1 cellular context compared by ENCODE assay signal in the genomic region with DNA sequence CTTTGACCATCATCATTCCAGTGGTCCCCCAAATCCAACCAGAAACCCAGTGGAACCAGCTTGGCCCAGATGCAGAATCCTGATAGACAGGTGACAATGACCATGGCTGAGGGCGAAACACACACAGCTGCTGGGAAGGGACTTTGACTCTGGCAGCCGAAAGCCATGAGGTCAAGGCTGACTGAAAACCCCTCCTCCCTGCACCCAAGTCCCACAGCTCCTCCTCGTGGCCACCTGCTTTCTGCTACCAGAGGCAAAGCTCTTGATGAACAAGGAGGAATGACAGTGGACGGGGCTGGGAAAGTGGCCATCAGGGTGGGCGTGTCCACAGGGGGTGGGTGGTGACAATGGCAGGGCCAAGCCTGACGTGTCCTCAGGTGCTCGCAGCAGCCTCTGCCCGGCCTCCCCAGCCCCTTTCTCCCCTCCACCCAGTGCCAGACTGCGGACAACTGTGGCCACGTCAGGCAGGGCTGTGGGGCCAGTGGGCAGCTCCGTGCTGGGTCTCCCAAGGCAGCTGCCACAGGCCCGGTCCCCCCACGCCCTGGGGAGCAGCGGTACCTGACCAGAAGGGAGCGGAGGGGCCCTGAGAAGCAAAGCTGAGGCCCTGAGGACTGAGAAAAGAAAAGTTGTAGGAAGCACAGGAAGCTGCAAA.
TF ChIP-seq lines count a peak whose summit lies in the region.

No MANE protein-coding gene starts in this region.

TF ChIP-seq in HepG2, 621 proteins besides CTCF, POLR2A, EP300 and RAD21 (continued from another document and continues in another):
- no peak for TF ChIP-seq ZBTB42 (CRISPR knock-in tag; IDR thresholded peaks at IDR 0.05)
- TF ChIP-seq ESRRA (CRISPR knock-in tag; IDR thresholded peaks at IDR 0.05; ENCODE audit: low read depth): peak; percentile 95
- peak; percentile 66; the same call in 1 of the 2 replicates for TF ChIP-seq ZBTB7B (CRISPR knock-in tag; IDR thresholded peaks at IDR 0.05)
- peak; percentile 67 for TF ChIP-seq ZNF883 (CRISPR knock-in tag; IDR thresholded peaks at IDR 0.05; ENCODE audit: not compliant biosample characterization)
- no peak for TF ChIP-seq RFX5 (IDR thresholded peaks at IDR 0.05; ENCODE audit: low read depth, low read length)
- no peak for TF ChIP-seq NFIB (CRISPR knock-in tag; IDR thresholded peaks at IDR 0.05; ENCODE audit: borderline replicate concordance)
- no peak for TF ChIP-seq NKX3-1 (CRISPR knock-in tag; IDR thresholded peaks at IDR 0.05)
- peak; percentile 91 for TF ChIP-seq IRF2 (CRISPR knock-in tag; IDR thresholded peaks at IDR 0.05)
- no peak for TF ChIP-seq ZNF850 (CRISPR knock-in tag; conservative IDR thresholded peaks at IDR 0.05)
- TF ChIP-seq SYNCRIP (IDR thresholded peaks at IDR 0.05; ENCODE audit: insufficient read depth, low read depth, low read length): no peak
- TF ChIP-seq SMARCE1 (IDR thresholded peaks at IDR 0.05; ENCODE audit: borderline replicate concordance): no peak
- no peak for TF ChIP-seq PRPF4 (IDR thresholded peaks at IDR 0.05; ENCODE audit: low read depth, low read length, poor library complexity, severe bottlenecking)
- TF ChIP-seq ELF4 (CRISPR knock-in tag; IDR thresholded peaks at IDR 0.05; ENCODE audit: borderline replicate concordance): no peak
- TF ChIP-seq KDM2A (CRISPR knock-in tag; IDR thresholded peaks at IDR 0.05; ENCODE audit: borderline replicate concordance, low read depth): peak; percentile 70; the same call in 1 of the 2 replicates
- TF ChIP-seq, protein P1, sequence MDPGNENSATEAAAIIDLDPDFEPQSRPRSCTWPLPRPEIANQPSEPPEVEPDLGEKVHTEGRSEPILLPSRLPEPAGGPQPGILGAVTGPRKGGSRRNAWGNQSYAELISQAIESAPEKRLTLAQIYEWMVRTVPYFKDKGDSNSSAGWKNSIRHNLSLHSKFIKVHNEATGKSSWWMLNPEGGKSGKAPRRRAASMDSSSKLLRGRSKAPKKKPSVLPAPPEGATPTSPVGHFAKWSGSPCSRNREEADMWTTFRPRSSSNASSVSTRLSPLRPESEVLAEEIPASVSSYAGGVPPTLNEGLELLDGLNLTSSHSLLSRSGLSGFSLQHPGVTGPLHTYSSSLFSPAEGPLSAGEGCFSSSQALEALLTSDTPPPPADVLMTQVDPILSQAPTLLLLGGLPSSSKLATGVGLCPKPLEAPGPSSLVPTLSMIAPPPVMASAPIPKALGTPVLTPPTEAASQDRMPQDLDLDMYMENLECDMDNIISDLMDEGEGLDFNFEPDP (CRISPR knock-in tag; conservative IDR thresholded peaks at IDR 0.05): no peak
- TF ChIP-seq ZNF564 (CRISPR knock-in tag; IDR thresholded peaks at IDR 0.05): no peak
- no peak for TF ChIP-seq NFYC (CRISPR knock-in tag; IDR thresholded peaks at IDR 0.05)
- TF ChIP-seq SMYD3 (CRISPR knock-in tag; IDR thresholded peaks at IDR 0.05): no peak
- TF ChIP-seq ZNF773 (CRISPR knock-in tag; IDR thresholded peaks at IDR 0.05; ENCODE audit: borderline replicate concordance): no peak
- no peak for TF ChIP-seq TCF12 (IDR thresholded peaks at IDR 0.05)
- TF ChIP-seq TCF12 (CRISPR knock-in tag; IDR thresholded peaks at IDR 0.05): peak; percentile 45; the same call in 1 of the 2 replicates
- no peak for TF ChIP-seq CC2D1A (CRISPR knock-in tag; IDR thresholded peaks at IDR 0.05)
- no peak for TF ChIP-seq IRX3 (CRISPR knock-in tag; IDR thresholded peaks at IDR 0.05; ENCODE audit: borderline replicate concordance, low read depth)
- TF ChIP-seq SMC3 (IDR thresholded peaks at IDR 0.05; ENCODE audit: low read length): peak; percentile 83
- peak; percentile 76; the same call in 1 of the 2 replicates for TF ChIP-seq FOXO1 (CRISPR knock-in tag; IDR thresholded peaks at IDR 0.05)
- no peak for TF ChIP-seq ADNP (CRISPR knock-in tag; IDR thresholded peaks at IDR 0.05)
- TF ChIP-seq HDAC6 (IDR thresholded peaks at IDR 0.05; ENCODE audit: low read depth, low read length): no peak
- TF ChIP-seq EHMT2 (IDR thresholded peaks at IDR 0.05; ENCODE audit: borderline replicate concordance, low read depth, low read length): no peak
- TF ChIP-seq, protein P2, sequence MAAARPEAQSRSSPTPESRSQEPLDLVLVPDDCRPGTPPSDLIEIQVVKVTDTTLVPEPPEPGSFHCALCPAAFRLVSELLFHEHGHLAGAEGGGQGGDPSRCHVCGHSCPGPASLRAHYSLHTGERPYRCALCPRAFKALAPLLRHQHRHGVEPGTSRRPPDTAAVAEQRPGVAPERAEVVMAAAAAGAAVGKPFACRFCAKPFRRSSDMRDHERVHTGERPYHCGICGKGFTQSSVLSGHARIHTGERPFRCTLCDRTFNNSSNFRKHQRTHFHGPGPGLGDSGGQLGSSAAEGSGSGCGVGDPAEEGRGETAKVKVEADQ (CRISPR knock-in tag; IDR thresholded peaks at IDR 0.05; ENCODE audit: borderline replicate concordance): peak; percentile 86; the same call in 1 of the 2 replicates
- TF ChIP-seq, protein P3, sequence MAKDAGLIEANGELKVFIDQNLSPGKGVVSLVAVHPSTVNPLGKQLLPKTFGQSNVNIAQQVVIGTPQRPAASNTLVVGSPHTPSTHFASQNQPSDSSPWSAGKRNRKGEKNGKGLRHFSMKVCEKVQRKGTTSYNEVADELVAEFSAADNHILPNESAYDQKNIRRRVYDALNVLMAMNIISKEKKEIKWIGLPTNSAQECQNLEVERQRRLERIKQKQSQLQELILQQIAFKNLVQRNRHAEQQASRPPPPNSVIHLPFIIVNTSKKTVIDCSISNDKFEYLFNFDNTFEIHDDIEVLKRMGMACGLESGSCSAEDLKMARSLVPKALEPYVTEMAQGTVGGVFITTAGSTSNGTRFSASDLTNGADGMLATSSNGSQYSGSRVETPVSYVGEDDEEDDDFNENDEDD (CRISPR knock-in tag; IDR thresholded peaks at IDR 0.05; ENCODE audit: borderline replicate concordance): no peak
- TF ChIP-seq ZFP90 (CRISPR knock-in tag; IDR thresholded peaks at IDR 0.05; ENCODE audit: borderline replicate concordance): peak; percentile 76; the same call in 1 of the 2 replicates
- no peak for TF ChIP-seq ZNF333 (CRISPR knock-in tag; IDR thresholded peaks at IDR 0.05; ENCODE audit: borderline replicate concordance)
- no peak for TF ChIP-seq NR3C1 (CRISPR knock-in tag; IDR thresholded peaks at IDR 0.05)
- TF ChIP-seq SCMH1 (CRISPR knock-in tag; IDR thresholded peaks at IDR 0.05; ENCODE audit: borderline replicate concordance): no peak
- TF ChIP-seq PRDM10 (CRISPR knock-in tag; IDR thresholded peaks at IDR 0.05; ENCODE audit: low read depth): no peak
- TF ChIP-seq ZNF251 (CRISPR knock-in tag; IDR thresholded peaks at IDR 0.05): no peak
- no peak for TF ChIP-seq DNMT1 (CRISPR knock-in tag; IDR thresholded peaks at IDR 0.05)
- peak; percentile 79 for TF ChIP-seq GATAD2A (CRISPR knock-in tag; IDR thresholded peaks at IDR 0.05)
- peak; percentile 53; the same call in 1 of the 2 replicates for TF ChIP-seq ERF (CRISPR knock-in tag; IDR thresholded peaks at IDR 0.05)
- TF ChIP-seq KDM4B (CRISPR knock-in tag; IDR thresholded peaks at IDR 0.05): 0 out of 2 replicates have a peak, but pooled peaks have one; percentile 55
- TF ChIP-seq MXD4 (CRISPR knock-in tag; IDR thresholded peaks at IDR 0.05): 0 out of 2 replicates have a peak, but pooled peaks have one; percentile 76
- TF ChIP-seq, protein P4, sequence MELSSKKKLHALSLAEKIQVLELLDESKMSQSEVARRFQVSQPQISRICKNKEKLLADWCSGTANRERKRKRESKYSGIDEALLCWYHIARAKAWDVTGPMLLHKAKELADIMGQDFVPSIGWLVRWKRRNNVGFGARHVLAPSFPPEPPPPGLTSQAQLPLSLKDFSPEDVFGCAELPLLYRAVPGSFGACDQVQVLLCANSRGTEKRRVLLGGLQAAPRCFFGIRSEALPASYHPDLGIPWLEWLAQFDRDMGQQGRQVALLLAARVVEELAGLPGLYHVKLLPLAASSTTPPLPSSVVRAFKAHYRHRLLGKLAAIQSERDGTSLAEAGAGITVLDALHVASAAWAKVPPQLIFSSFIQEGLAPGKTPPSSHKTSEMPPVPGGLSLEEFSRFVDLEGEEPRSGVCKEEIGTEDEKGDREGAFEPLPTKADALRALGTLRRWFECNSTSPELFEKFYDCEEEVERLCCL (CRISPR knock-in tag; IDR thresholded peaks at IDR 0.05; ENCODE audit: borderline replicate concordance): no peak
- no peak for TF ChIP-seq ZNF282 (IDR thresholded peaks at IDR 0.05; ENCODE audit: partially characterized antibody)
- TF ChIP-seq, protein P5, sequence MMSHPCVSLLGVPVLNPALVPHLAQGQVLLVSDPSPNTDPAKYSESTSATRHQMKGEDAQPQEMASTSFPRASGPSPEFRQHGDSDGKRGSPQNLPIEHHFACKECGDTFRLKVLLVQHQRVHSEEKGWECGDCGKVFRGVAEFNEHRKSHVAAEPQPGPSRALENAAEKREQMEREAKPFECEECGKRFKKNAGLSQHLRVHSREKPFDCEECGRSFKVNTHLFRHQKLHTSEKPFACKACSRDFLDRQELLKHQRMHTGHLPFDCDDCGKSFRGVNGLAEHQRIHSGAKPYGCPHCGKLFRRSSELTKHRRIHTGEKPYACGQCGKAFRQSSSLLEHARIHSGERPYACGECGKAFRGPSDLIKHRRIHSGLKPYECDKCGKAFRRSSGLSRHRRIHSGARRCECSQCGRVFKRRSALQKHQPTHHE (CRISPR knock-in tag; IDR thresholded peaks at IDR 0.05; ENCODE audit: borderline replicate concordance): no peak; the same call in 1 of the 2 replicates
- no peak for TF ChIP-seq NBN (conservative IDR thresholded peaks at IDR 0.05)
- TF ChIP-seq ZNF513 (CRISPR knock-in tag; conservative IDR thresholded peaks at IDR 0.05): no peak
- no peak for TF ChIP-seq ZBTB8A (CRISPR knock-in tag; IDR thresholded peaks at IDR 0.05; ENCODE audit: borderline replicate concordance, low read depth)
- no peak for TF ChIP-seq FOXP1 (IDR thresholded peaks at IDR 0.05)
- TF ChIP-seq FOXP1 (CRISPR knock-in tag; IDR thresholded peaks at IDR 0.05): no peak; the same call in 1 of the 2 replicates
- TF ChIP-seq NFE2 (CRISPR knock-in tag; IDR thresholded peaks at IDR 0.05): no peak
- peak; percentile 86 for TF ChIP-seq HOXA3 (CRISPR knock-in tag; IDR thresholded peaks at IDR 0.05)
